Comparison of ENCODE assay signal across 8 cellular contexts in the genomic region with DNA sequence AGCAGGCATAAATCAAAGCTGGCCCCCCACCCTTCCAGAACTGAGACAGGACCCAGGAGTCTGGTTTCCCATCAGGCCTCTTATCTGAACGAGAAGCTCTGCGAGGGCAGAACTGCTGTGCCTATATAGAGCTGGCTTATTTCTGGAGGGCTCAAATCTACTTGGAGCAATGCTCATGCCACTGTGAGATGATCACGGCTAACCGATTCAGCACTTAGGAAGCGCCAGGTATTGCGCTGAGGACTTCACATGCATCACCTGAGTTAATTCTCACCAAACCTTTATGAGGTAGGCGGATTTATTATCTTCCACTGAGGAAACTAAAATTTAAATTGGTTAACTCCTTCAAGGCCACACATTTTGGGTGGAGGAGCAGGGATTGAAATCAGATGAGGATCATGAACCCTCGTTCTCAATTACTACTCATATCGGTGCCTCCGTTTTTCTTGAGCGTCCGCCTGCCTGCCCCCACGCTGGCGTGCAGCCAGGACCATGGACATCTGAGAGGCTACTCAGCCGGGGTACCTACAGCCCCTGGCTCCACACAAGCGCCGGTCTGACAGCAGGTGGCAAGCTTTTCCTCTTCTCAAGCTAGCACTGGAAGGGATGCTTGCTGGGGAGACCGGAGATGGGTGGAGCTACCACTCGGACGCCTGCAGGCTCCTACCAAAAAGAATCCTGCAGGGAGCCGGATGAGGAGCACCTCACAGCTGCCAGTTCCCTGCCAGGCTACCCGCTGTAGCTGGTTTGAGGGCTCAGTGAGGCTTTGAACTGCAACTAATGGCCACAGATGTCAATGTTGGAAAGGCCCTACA. TPM values are rescaled to one million over a fixed set of nuclear protein-coding genes. Genes with fewer than 3 reads are reported as not detected.
DNase-seq lines count a peak whose midpoint lies in the region; ATAC-seq and TF ChIP-seq lines count a peak whose summit lies in the region.

No MANE protein-coding gene starts in this region.

- no peaks in the 10 kb centered on the region for H3K27me3 ChIP-seq in esophagus muscularis mucosa
- no peaks in the 10 kb centered on the region for H3K27me3 ChIP-seq in muscle layer of duodenum (ENCODE audit: low read depth, low read length)

- peak overlapping the region; percentile 100 for H3K27ac ChIP-seq in esophagus muscularis mucosa (replicated peaks in 1 of 4)
- H3K27ac ChIP-seq in muscle layer of duodenum (ENCODE audit: low read length): peak overlapping the region; percentile 95

- ATAC-seq in stimulated activated naive CD8-positive, alpha-beta T cell treated with anti-CD3 and anti-CD28 coated beads, Interleukin-15, Interleukin-2, amounts not matched to agents 100 U/mL and 50 U/mL, for 24 hours: peak; percentile 28
- no peak for ATAC-seq in GM18520 (IDR thresholded peaks at IDR 0.05; ENCODE audit: unreplicated experiment)

- H3K36me3 ChIP-seq in esophagus muscularis mucosa: peaks cover 13 to 20% (median 16%) of the 10 kb centered on the region in 4 donors
- peaks cover 12 to 24% of the 10 kb centered on the region in 2 donors for H3K36me3 ChIP-seq in muscle layer of duodenum (ENCODE audit: control insufficient read depth in 1 of 2, insufficient read depth in 2 of 2, low read length in 2 of 2)

- H3K4me1 ChIP-seq in esophagus muscularis mucosa (peaks cover 20 to 41% (median 30%) of the 10 kb centered on the region in 4 donors), muscle layer of duodenum (ENCODE audit: control insufficient read depth in 1 of 2, insufficient read depth in 2 of 2, low read length in 2 of 2) (peaks cover 0 to 30% of the 10 kb centered on the region in 2 donors)

- in situ Hi-C loops in KBM-7 (cut with MboI; ENCODE audit: low pct_unique_long_range_greater_than_20kb, low sequenced_read_pairs): no loop called here

- H3K9me3 ChIP-seq in esophagus muscularis mucosa: no peaks in the 10 kb centered on the region
- no peaks in the 10 kb centered on the region for H3K9me3 ChIP-seq in muscle layer of duodenum (ENCODE audit: control insufficient read depth in 1 of 2, low read length in 2 of 2)

- TF ChIP-seq EP300 in esophagus muscularis mucosa (IDR thresholded peaks at IDR 0.05): no peak

- H3K4me3 ChIP-seq in esophagus muscularis mucosa (peak overlapping the region; percentile 92 to 100 (median 100)), muscle layer of duodenum (ENCODE audit: low read depth in 1 of 2, low read length in 2 of 2) (peak overlapping the region; percentile 87 to 96)

- intact Hi-C loops in esophagus muscularis mucosa (cut with DNase I): loop anchor here (2.0 to 10.0 kb wide), 2 partner anchors 43 to 139 kb away; partner anchors contain the start of genes CTSA, DNTTIP1, NEURL2 and WFDC3

- peak; percentile 42 for DNase-seq in GDM1 (lab: John Stamatoyannopoulos, UW)
- peak; percentile 79 for DNase-seq in KBM-7
- peak; percentile 87 for DNase-seq in OCI-M1 (lab: John Stamatoyannopoulos, UW)
- DNase-seq in activated T-cell treated with anti-CD3 and anti-CD28 coated beads, Interleukin-2, amount 50 U/mL, for 48 hours: peak; percentile 73 to 78
- no peak for DNase-seq in esophagus muscularis mucosa (ENCODE audit: extremely low spot score)
- peak; percentile 72 for DNase-seq in stimulated activated naive CD8-positive, alpha-beta T cell treated with anti-CD3 and anti-CD28 coated beads, Interleukin-15, Interleukin-2, amounts not matched to agents 100 U/mL and 50 U/mL, for 24 hours

- TF ChIP-seq POLR2A in esophagus muscularis mucosa (IDR thresholded peaks at IDR 0.05; ENCODE audit: low read depth): no peak

- peak; percentile 14 to 32 (median 24) for TF ChIP-seq CTCF in esophagus muscularis mucosa (IDR thresholded peaks at IDR 0.05)

- 21% methylated on average over 18 of the region's 22 CpGs for WGBS in esophagus muscularis mucosa

RNA-seq across cellular contexts. Expression of gene PCIF1, which starts 1.0 kb away (rescaled TPM):
- 10 to 100 TPM; 35.3 to 51.2 (median 37.2) TPM for total RNA-seq in esophagus muscularis mucosa

RNA-seq across cellular contexts. Expression of gene PLTP, which starts 21.5 kb away (rescaled TPM):
- 100 to 1,000 TPM; 109 to 342 (median 176) TPM for total RNA-seq in esophagus muscularis mucosa

RNA-seq across cellular contexts. Expression of gene ZNF335, which starts 38.6 kb away (rescaled TPM):
- total RNA-seq in esophagus muscularis mucosa: 10 to 100 TPM; 12.9 to 19.0 (median 15.3) TPM

RNA-seq across cellular contexts. Expression of gene CTSA, which starts 42.3 kb away (rescaled TPM):
- total RNA-seq in esophagus muscularis mucosa: 10 to 100 TPM; 44.8 to 70.2 (median 48.3) TPM

RNA-seq across cellular contexts. Expression of gene NEURL2, which starts 42.4 kb away (rescaled TPM):
- 10 to 100 TPM; 10.8 to 16.1 (median 13.0) TPM for total RNA-seq in esophagus muscularis mucosa
